ENCODE assay signal across 15 cellular contexts in the genomic region with DNA sequence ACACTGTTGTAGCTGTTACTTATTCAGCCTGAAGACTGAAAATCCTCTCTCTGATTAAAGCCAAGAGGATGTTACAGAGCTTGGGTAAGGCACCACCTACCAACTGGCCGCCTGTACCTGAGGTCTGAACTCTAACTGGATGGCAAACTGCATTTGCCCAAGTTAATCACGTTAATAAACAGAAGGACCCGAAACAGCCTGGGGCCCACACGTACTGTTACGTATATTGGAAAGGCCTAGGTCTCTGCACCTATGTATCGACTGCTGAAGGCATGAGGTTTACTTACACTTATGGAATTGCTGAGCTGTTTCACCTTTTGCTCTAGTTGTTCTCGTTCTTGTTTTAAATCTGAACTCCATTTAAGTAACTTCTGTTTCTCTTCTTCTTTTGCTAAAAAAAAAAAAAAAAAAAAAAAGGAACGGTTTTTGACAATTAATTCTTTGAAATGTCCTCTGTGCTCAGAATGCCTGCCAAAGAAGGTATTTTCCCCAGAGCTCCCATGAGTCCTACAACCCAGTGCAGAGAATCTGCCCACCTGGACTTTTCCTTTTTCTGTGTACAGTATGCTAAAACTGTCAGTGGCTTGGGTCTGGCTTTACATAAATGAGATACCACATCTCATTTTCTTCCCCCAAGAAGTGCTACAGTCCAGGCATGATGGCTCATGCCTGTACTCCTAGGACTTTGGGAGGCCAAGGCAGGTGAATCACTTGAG. TPM values are rescaled to one million over a fixed set of nuclear protein-coding genes. Genes with fewer than 3 reads are reported as not detected.
"Had no signal": no experiment of that assay in that cellular context is flagged by ENCODE, and none has a peak within 500 bp of the region (broad histone marks: within the 10 kb centered on the region; RNA-seq: fewer than 3 reads in every experiment).

No MANE protein-coding gene starts in this region.

- H3K4me3 ChIP-seq: hepatocyte, neural progenitor cell, pancreas, tibial artery, uterus had no signal

- H3K4me1 ChIP-seq: neural progenitor cell, uterus had no signal

- H3K27ac ChIP-seq: hepatocyte, neural progenitor cell, tibial artery, uterus had no signal

- ATAC-seq: activated T-helper 17 cell treated with anti-CD3 and anti-CD28 coated beads, Interleukin-2, amount 50 U/mL, for 72 hours; effector memory CD8-positive, alpha-beta T cell had no signal

- H3K79me2 ChIP-seq: hepatocyte had no signal

- H3K4me2 ChIP-seq: hepatocyte, neural progenitor cell had no signal

- H3K9ac ChIP-seq: neural progenitor cell had no signal

- H2AFZ ChIP-seq: hepatocyte, neural progenitor cell had no signal

- H3K36me3 ChIP-seq: neural progenitor cell, uterus had no signal

- DNase-seq: activated CD4-positive, alpha-beta T cell treated with anti-CD3 and anti-CD28 coated beads, Interleukin-2, amount 10 ng/mL, durations not matched to agents 7 days and 5 days; activated CD8-positive, alpha-beta memory T cell treated with anti-CD3 and anti-CD28 coated beads for 24 hours; activated naive CD4-positive, alpha-beta T cell treated with anti-CD3 and anti-CD28 coated beads, Interleukin-2, amount 10 ng/mL, durations not matched to agents 7 days and 5 days; effector memory CD8-positive, alpha-beta T cell; pancreas; retina; stimulated activated CD4-positive, alpha-beta T cell treated with anti-CD3 and anti-CD28 coated beads, Interleukin-15, amount 100 ng/mL, for 24 hours; stimulated activated CD4-positive, alpha-beta T cell treated with anti-CD3 and anti-CD28 coated beads, Interleukin-4, amount 100 ng/mL, for 24 hours; tibial artery; uterus had no signal

- H3K9me3 ChIP-seq: pancreas, tibial artery, uterus had no signal

- H3K27me3 ChIP-seq: hepatocyte, neural progenitor cell, pancreas, tibial artery, uterus had no signal

RNA-seq across cellular contexts. Expression of a gene that starts 28.4 kb away (rescaled TPM):
- total RNA-seq: epithelial cell of proximal tubule, hepatocyte, kidney epithelial cell had no signal
